ENCODE assay signal across 10 cellular contexts in the genomic region with DNA sequence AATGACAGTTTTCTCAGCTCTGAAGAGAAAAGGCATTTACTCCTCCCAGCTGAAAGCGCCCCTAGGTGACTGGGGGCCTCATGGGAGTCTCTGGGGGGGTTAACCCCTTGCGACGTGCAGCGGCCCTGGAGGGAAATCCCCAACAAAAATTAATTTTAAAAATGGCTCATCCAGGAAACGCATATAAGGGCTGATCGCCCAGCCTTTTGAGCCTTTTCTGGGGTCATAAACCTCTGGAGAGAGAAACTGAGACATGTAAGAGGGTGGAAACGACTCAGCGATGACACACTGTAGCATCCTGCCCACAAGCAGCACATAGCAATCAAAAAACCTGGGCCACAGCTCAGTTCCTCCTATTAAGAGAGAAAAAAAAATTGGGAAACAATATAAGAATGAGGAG. TPM values are rescaled to one million over a fixed set of nuclear protein-coding genes. Genes with fewer than 3 reads are reported as not detected.
DNase-seq lines count a peak whose midpoint lies in the region; ATAC-seq and TF ChIP-seq lines count a peak whose summit lies in the region.
"Had no signal": no experiment of that assay in that cellular context is flagged by ENCODE, and none has a peak within 500 bp of the region (broad histone marks: within the 10 kb centered on the region; RNA-seq: fewer than 3 reads in every experiment).

No MANE protein-coding gene starts in this region.

- H3K36me3 Mint-ChIP-seq in activated naive CD4-positive, alpha-beta T cell treated with anti-CD3 and anti-CD28 coated beads for 36 hours (ENCODE audit: low read depth) = no peaks in the 10 kb centered on the region

- peak overlapping the region; percentile 90 for H3K9ac ChIP-seq in HUES6 (ENCODE audit: low read length)

- peak overlapping the region; percentile 22 for H3K4me3 Mint-ChIP-seq in activated naive CD4-positive, alpha-beta T cell treated with anti-CD3 and anti-CD28 coated beads for 36 hours

- H3K9me3 Mint-ChIP-seq in activated naive CD4-positive, alpha-beta T cell treated with anti-CD3 and anti-CD28 coated beads for 36 hours = no peaks in the 10 kb centered on the region

- no peaks in the 10 kb centered on the region for H3K36me3 ChIP-seq in HUES6 (ENCODE audit: control insufficient read depth, insufficient read depth, low read length)
- H3K36me3 ChIP-seq in heart left ventricle = no peaks in the 10 kb centered on the region

- ATAC-seq in GM18867 (IDR thresholded peaks at IDR 0.05; ENCODE audit: unreplicated experiment) (no peak), heart left ventricle (no peak)

- intact Hi-C loops in activated naive CD4-positive, alpha-beta T cell treated with anti-CD3 and anti-CD28 coated beads for 36 hours (cut with micrococcal nuclease) = no loop called here
- intact Hi-C loops in heart left ventricle (cut with DNase I) = loop anchor here in 4 of 10 donors (10.0 kb wide), 3 partner anchors 502 to 532 kb away; a partner anchor contains a TSS

- H3K4me3 ChIP-seq in HUES6 (ENCODE audit: low read depth, low read length) (peak overlapping the region; percentile 29; the same call in 1 of the 2 replicates), skeletal muscle cell (ENCODE audit: low read depth, low read length) (no peak overlapping the region), heart left ventricle (no peak overlapping the region)

- H3K27me3 Mint-ChIP-seq in activated naive CD4-positive, alpha-beta T cell treated with anti-CD3 and anti-CD28 coated beads for 36 hours (ENCODE audit: low read depth) = no peaks in the 10 kb centered on the region

- peaks cover 33% of the 10 kb centered on the region for H3K4me1 Mint-ChIP-seq in activated naive CD4-positive, alpha-beta T cell treated with anti-CD3 and anti-CD28 coated beads for 36 hours (ENCODE audit: low read depth)

- DNase-seq in GM10248 (ENCODE audit: extremely low spot score) (peak; percentile 54), skeletal muscle cell (ENCODE audit: low read depth) (peak; percentile 16), HuH-7.5 (ENCODE audit: low spot score) (no peak), foreskin melanocyte (no peak), heart left ventricle (no peak)
- peak; percentile 80 for DNase-seq in activated naive CD4-positive, alpha-beta T cell treated with anti-CD3 and anti-CD28 coated beads for 36 hours
- DNase-seq: NCI-H2029 treated with DMSO at 0.1 percent for 48 hours, T-helper 9 cell had no signal

- 49 to 58% (median 54%) methylated on average over 8 of the region's 8 CpGs for WGBS in heart left ventricle, 4 donors

- CTCF ChIA-PET in GM10248 (lab: Yijun Ruan, JAX) = interaction anchor here (1.2 to 6.9 kb wide), 8 partner anchors 8 to 470 kb away, joined by 3 to 27 read pairs (median 10); a partner anchor contains a TSS
- CTCF ChIA-PET in activated naive CD4-positive, alpha-beta T cell treated with anti-CD3 and anti-CD28 coated beads for 36 hours (lab: Charles Lee) = interaction anchor here (0.6 to 2.3 kb wide), 4 partner anchors 34 to 335 kb away, joined by 3 to 9 read pairs (median 4); a partner anchor contains a TSS

- peak overlapping the region; percentile 74 for H3K27ac Mint-ChIP-seq in activated naive CD4-positive, alpha-beta T cell treated with anti-CD3 and anti-CD28 coated beads for 36 hours

- TF ChIP-seq POLR2A in heart left ventricle (IDR thresholded peaks at IDR 0.05) = no peak

- H3K27ac ChIP-seq in HUES6 (ENCODE audit: low read depth, low read length) = peak overlapping the region; percentile 64; the same call in 1 of the 2 replicates
- no peak overlapping the region for H3K27ac ChIP-seq in heart left ventricle

- POLR2A ChIA-PET in GM10248 (lab: Yijun Ruan, JAX) = interaction anchor here (0.6 kb wide), 1 partner anchor 253 kb away, joined by 8 read pairs; no protein-coding TSS in a partner anchor

- no peaks in the 10 kb centered on the region for H3K27me3 ChIP-seq in HUES6 (ENCODE audit: control insufficient read depth, insufficient read depth, low read length)
- no peaks in the 10 kb centered on the region for H3K27me3 ChIP-seq in heart left ventricle

- H3K4me1 ChIP-seq in HUES6 (ENCODE audit: control insufficient read depth, insufficient read depth, low read length) (peaks cover 47% of the 10 kb centered on the region), heart left ventricle (peaks cover 0 to 17% (median 14%) of the 10 kb centered on the region in 12 donors)

- H3K9me3 ChIP-seq in HUES6 (ENCODE audit: control insufficient read depth, insufficient read depth, low read depth, low read length) (peaks cover 4% of the 10 kb centered on the region; the same call in 1 of the 2 replicates), heart left ventricle (no peaks in the 10 kb centered on the region)

- no peak for TF ChIP-seq CTCF in GM10248 (IDR thresholded peaks at IDR 0.05; ENCODE audit: control extremely low read depth, extremely low read depth, low read depth, missing control alignments)
- no peak for TF ChIP-seq CTCF in heart left ventricle (IDR thresholded peaks at IDR 0.05)

RNA-seq across cellular contexts. Expression of a gene that starts 20.4 kb away (rescaled TPM):
- total RNA-seq in activated naive CD4-positive, alpha-beta T cell treated with anti-CD3 and anti-CD28 coated beads for 36 hours = 10 to 100 TPM; 10.7 to 11.1 TPM
- under 1 TPM in 5 of 9 donors, not detected in 4; 0.15 to 0.43 (median 0.32) TPM for total RNA-seq in heart left ventricle
- under 1 TPM; 0.15 to 0.46 TPM for polyA plus RNA-seq in heart left ventricle

RNA-seq across cellular contexts. Expression of a gene that starts 33.7 kb away (rescaled TPM):
- total RNA-seq in activated naive CD4-positive, alpha-beta T cell treated with anti-CD3 and anti-CD28 coated beads for 36 hours = 10 to 100 TPM; 23.0 to 23.8 TPM
- 1 to 10 TPM; 2.7 to 7.9 (median 3.7) TPM for total RNA-seq in heart left ventricle
- 1 to 10 TPM; 2.2 to 5.4 TPM for polyA plus RNA-seq in heart left ventricle

RNA-seq across cellular contexts. Expression of a gene that starts 33.9 kb away (rescaled TPM):
- total RNA-seq in activated naive CD4-positive, alpha-beta T cell treated with anti-CD3 and anti-CD28 coated beads for 36 hours = 10 to 100 TPM; 42.0 to 45.0 TPM
- 10 to 100 TPM in 2 of 9 donors, 1 to 10 TPM in 7; 4.4 to 11.9 (median 7.1) TPM for total RNA-seq in heart left ventricle
- polyA plus RNA-seq in heart left ventricle = 1 to 10 TPM; 7.0 TPM

Comparison
In these comparisons a context has a peak if more than half of its experiments do, and no peak if none do; other contexts are left out.
1. DNase-seq: peak in GM10248 (single experiment), activated naive CD4-positive, alpha-beta T cell treated with anti-CD3 and anti-CD28 coated beads for 36 hours (single experiment) and skeletal muscle cell (single experiment); none in HuH-7.5 (single experiment), foreskin melanocyte (single experiment) and heart left ventricle (0 of 5).
2. RNA of a gene that starts 20.4 kb away (total RNA-seq): 10.7 to 11.1 TPM in activated naive CD4-positive, alpha-beta T cell treated with anti-CD3 and anti-CD28 coated beads for 36 hours; 0.15 to 0.43 TPM in heart left ventricle; every median in the first group is over 4 times any median in the second.